Comparison of ENCODE assay signal across 1 cellular context in the genomic region with DNA sequence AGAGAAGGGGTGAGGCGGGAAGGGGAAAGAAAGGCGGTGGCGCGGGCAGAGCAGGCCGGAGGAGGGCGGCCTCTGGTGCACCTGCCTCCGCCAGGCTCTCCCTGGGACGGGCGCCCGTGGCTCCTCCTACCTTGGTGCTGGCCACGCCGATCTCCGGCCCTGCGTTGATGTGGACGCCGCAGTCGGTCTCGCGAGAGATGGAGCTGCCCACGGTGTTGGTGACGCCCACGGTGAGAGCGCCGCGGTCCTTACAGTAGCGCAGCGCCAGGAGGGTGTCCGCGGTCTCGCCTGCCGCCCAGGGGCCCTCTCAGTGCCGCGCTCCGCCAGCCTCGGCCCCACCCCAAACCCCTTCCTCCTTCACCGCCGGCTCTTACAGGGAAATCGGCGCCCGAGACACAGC.
TF ChIP-seq lines count a peak whose summit lies in the region.

No MANE protein-coding gene starts in this region.

TF ChIP-seq in HepG2, 621 proteins besides CTCF, POLR2A, EP300 and RAD21 (continued from another document and continues in another):
- TF ChIP-seq, protein P1, sequence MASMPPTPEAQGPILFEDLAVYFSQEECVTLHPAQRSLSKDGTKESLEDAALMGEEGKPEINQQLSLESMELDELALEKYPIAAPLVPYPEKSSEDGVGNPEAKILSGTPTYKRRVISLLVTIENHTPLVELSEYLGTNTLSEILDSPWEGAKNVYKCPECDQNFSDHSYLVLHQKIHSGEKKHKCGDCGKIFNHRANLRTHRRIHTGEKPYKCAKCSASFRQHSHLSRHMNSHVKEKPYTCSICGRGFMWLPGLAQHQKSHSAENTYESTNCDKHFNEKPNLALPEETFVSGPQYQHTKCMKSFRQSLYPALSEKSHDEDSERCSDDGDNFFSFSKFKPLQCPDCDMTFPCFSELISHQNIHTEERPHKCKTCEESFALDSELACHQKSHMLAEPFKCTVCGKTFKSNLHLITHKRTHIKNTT (CRISPR knock-in tag; IDR thresholded peaks at IDR 0.05): no peak
- TF ChIP-seq ZNF563 (CRISPR knock-in tag; IDR thresholded peaks at IDR 0.05) (no peak), HOXD1 (CRISPR knock-in tag; IDR thresholded peaks at IDR 0.05) (no peak), ZNF138 (CRISPR knock-in tag; IDR thresholded peaks at IDR 0.05; ENCODE audit: low read depth) (no peak), ZFP36 (IDR thresholded peaks at IDR 0.05; ENCODE audit: borderline replicate concordance, low read depth, low read length, partially characterized antibody) (no peak), NR2C2 (CRISPR knock-in tag; IDR thresholded peaks at IDR 0.05; ENCODE audit: borderline replicate concordance) (no peak), ONECUT2 (CRISPR knock-in tag; IDR thresholded peaks at IDR 0.05) (no peak), ZFY (CRISPR knock-in tag; IDR thresholded peaks at IDR 0.05) (peak; percentile 45; the same call in 1 of the 2 replicates), PAWR (CRISPR knock-in tag; IDR thresholded peaks at IDR 0.05; ENCODE audit: borderline replicate concordance) (no peak), GATAD2A (CRISPR knock-in tag; IDR thresholded peaks at IDR 0.05) (0 out of 2 replicates have a peak, but pooled peaks have one; percentile 29), KDM6A (CRISPR knock-in tag; IDR thresholded peaks at IDR 0.05; ENCODE audit: low read depth) (no peak), HNRNPK (IDR thresholded peaks at IDR 0.05; ENCODE audit: low read depth, low read length, poor library complexity, severe bottlenecking) (peak; percentile 89), ZNF761 (CRISPR knock-in tag; conservative IDR thresholded peaks at IDR 0.05) (no peak), ZFP41 (CRISPR knock-in tag; IDR thresholded peaks at IDR 0.05; ENCODE audit: borderline replicate concordance) (no peak), LCORL (IDR thresholded peaks at IDR 0.05) (no peak), LCORL (CRISPR knock-in tag; IDR thresholded peaks at IDR 0.05) (no peak), SAP130 (CRISPR knock-in tag; IDR thresholded peaks at IDR 0.05; ENCODE audit: low read depth) (peak; percentile 53), ZNF207 (IDR thresholded peaks at IDR 0.05; ENCODE audit: borderline replicate concordance) (no peak), STAG1 (CRISPR knock-in tag; IDR thresholded peaks at IDR 0.05) (peak; percentile 50; the same call in 1 of the 2 replicates), SRF (IDR thresholded peaks at IDR 0.05; ENCODE audit: low read depth, low read length) (no peak), MED1 (CRISPR knock-in tag; IDR thresholded peaks at IDR 0.05) (no peak), ZMAT3 (CRISPR knock-in tag; conservative IDR thresholded peaks at IDR 0.05) (no peak), ZNF335 (CRISPR knock-in tag; IDR thresholded peaks at IDR 0.05) (peak; percentile 97), ATF7 (IDR thresholded peaks at IDR 0.05) (no peak), ATF7 (CRISPR knock-in tag; IDR thresholded peaks at IDR 0.05) (no peak), ZNF552 (CRISPR knock-in tag; IDR thresholded peaks at IDR 0.05; ENCODE audit: borderline replicate concordance) (no peak), TAF1 (CRISPR knock-in tag; IDR thresholded peaks at IDR 0.05) (no peak), SUZ12 (IDR thresholded peaks at IDR 0.05; ENCODE audit: low read depth, low read length) (no peak), PCBP2 (optimal IDR thresholded peaks at IDR 0.05; ENCODE audit: low read depth, low read length, poor library complexity, severe bottlenecking) (no peak)
- TF ChIP-seq, protein P2, sequence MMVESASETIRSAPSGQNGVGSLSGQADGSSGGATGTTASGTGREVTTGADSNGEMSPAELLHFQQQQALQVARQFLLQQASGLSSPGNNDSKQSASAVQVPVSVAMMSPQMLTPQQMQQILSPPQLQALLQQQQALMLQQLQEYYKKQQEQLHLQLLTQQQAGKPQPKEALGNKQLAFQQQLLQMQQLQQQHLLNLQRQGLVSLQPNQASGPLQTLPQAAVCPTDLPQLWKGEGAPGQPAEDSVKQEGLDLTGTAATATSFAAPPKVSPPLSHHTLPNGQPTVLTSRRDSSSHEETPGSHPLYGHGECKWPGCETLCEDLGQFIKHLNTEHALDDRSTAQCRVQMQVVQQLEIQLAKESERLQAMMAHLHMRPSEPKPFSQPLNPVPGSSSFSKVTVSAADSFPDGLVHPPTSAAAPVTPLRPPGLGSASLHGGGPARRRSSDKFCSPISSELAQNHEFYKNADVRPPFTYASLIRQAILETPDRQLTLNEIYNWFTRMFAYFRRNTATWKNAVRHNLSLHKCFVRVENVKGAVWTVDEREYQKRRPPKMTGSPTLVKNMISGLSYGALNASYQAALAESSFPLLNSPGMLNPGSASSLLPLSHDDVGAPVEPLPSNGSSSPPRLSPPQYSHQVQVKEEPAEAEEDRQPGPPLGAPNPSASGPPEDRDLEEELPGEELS (CRISPR knock-in tag; IDR thresholded peaks at IDR 0.05): 0 out of 2 replicates have a peak, but pooled peaks have one; percentile 17
- TF ChIP-seq, protein P3, sequence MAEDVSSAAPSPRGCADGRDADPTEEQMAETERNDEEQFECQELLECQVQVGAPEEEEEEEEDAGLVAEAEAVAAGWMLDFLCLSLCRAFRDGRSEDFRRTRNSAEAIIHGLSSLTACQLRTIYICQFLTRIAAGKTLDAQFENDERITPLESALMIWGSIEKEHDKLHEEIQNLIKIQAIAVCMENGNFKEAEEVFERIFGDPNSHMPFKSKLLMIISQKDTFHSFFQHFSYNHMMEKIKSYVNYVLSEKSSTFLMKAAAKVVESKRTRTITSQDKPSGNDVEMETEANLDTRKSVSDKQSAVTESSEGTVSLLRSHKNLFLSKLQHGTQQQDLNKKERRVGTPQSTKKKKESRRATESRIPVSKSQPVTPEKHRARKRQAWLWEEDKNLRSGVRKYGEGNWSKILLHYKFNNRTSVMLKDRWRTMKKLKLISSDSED (CRISPR knock-in tag; IDR thresholded peaks at IDR 0.05): no peak
- TF ChIP-seq, protein P4, sequence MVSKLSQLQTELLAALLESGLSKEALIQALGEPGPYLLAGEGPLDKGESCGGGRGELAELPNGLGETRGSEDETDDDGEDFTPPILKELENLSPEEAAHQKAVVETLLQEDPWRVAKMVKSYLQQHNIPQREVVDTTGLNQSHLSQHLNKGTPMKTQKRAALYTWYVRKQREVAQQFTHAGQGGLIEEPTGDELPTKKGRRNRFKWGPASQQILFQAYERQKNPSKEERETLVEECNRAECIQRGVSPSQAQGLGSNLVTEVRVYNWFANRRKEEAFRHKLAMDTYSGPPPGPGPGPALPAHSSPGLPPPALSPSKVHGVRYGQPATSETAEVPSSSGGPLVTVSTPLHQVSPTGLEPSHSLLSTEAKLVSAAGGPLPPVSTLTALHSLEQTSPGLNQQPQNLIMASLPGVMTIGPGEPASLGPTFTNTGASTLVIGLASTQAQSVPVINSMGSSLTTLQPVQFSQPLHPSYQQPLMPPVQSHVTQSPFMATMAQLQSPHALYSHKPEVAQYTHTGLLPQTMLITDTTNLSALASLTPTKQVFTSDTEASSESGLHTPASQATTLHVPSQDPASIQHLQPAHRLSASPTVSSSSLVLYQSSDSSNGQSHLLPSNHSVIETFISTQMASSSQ (IDR thresholded peaks at IDR 0.05; ENCODE audit: low read depth): no peak
- TF ChIP-seq, protein P4 (CRISPR knock-in tag; IDR thresholded peaks at IDR 0.05; ENCODE audit: borderline replicate concordance): no peak
- TF ChIP-seq, protein P5, sequence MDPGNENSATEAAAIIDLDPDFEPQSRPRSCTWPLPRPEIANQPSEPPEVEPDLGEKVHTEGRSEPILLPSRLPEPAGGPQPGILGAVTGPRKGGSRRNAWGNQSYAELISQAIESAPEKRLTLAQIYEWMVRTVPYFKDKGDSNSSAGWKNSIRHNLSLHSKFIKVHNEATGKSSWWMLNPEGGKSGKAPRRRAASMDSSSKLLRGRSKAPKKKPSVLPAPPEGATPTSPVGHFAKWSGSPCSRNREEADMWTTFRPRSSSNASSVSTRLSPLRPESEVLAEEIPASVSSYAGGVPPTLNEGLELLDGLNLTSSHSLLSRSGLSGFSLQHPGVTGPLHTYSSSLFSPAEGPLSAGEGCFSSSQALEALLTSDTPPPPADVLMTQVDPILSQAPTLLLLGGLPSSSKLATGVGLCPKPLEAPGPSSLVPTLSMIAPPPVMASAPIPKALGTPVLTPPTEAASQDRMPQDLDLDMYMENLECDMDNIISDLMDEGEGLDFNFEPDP (CRISPR knock-in tag; conservative IDR thresholded peaks at IDR 0.05): no peak
- TF ChIP-seq, protein P6, sequence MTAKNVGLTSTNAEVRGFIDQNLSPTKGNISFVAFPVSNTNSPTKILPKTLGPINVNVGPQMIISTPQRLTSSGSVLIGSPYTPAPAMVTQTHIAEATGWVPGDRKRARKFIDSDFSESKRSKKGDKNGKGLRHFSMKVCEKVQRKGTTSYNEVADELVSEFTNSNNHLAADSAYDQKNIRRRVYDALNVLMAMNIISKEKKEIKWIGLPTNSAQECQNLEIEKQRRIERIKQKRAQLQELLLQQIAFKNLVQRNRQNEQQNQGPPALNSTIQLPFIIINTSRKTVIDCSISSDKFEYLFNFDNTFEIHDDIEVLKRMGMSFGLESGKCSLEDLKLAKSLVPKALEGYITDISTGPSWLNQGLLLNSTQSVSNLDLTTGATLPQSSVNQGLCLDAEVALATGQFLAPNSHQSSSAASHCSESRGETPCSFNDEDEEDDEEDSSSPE (CRISPR knock-in tag; IDR thresholded peaks at IDR 0.05): 0 out of 2 replicates have a peak, but pooled peaks have one; percentile 23
- TF ChIP-seq, protein P7, sequence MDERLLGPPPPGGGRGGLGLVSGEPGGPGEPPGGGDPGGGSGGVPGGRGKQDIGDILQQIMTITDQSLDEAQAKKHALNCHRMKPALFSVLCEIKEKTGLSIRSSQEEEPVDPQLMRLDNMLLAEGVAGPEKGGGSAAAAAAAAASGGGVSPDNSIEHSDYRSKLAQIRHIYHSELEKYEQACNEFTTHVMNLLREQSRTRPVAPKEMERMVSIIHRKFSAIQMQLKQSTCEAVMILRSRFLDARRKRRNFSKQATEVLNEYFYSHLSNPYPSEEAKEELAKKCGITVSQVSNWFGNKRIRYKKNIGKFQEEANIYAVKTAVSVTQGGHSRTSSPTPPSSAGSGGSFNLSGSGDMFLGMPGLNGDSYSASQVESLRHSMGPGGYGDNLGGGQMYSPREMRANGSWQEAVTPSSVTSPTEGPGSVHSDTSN (CRISPR knock-in tag; IDR thresholded peaks at IDR 0.05): no peak
- TF ChIP-seq, protein P8, sequence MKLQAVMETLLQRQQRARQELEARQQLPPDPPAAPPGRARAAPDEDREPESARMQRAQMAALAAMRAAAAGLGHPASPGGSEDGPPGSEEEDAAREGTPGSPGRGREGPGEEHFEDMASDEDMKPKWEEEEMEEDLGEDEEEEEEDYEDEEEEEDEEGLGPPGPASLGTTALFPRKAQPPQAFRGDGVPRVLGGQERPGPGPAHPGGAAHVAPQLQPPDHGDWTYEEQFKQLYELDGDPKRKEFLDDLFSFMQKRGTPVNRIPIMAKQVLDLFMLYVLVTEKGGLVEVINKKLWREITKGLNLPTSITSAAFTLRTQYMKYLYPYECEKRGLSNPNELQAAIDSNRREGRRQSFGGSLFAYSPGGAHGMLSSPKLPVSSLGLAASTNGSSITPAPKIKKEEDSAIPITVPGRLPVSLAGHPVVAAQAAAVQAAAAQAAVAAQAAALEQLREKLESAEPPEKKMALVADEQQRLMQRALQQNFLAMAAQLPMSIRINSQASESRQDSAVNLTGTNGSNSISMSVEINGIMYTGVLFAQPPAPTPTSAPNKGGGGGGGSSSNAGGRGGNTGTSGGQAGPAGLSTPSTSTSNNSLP (IDR thresholded peaks at IDR 0.05; ENCODE audit: low read depth, low read length): no peak
- TF ChIP-seq, protein P9, sequence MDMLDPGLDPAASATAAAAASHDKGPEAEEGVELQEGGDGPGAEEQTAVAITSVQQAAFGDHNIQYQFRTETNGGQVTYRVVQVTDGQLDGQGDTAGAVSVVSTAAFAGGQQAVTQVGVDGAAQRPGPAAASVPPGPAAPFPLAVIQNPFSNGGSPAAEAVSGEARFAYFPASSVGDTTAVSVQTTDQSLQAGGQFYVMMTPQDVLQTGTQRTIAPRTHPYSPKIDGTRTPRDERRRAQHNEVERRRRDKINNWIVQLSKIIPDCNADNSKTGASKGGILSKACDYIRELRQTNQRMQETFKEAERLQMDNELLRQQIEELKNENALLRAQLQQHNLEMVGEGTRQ (IDR thresholded peaks at IDR 0.05; ENCODE audit: low read depth, low read length): no peak
- TF ChIP-seq, protein P9 (CRISPR knock-in tag; IDR thresholded peaks at IDR 0.05; ENCODE audit: borderline replicate concordance): no peak
- TF ChIP-seq, protein P10, sequence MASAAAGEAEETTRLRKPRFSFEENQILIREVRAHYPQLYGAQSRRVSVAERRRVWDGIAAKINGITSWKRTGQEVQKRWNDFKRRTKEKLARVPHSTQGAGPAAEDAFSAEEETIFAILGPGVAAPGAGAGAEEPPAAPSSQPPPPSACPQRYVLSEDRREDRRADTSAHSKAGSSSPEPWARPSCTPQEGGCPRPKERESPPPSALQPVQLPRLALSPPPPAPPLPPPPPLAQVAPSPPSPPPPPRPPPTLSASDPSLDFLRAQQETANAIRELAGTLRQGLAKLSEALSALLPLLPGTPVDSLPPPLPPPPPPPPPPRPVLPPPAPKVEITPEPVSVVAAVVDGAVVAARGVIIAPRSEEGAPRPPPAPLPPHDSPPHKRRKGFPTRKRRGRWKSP (CRISPR knock-in tag; IDR thresholded peaks at IDR 0.05): peak; percentile 55; the same call in 1 of the 2 replicates
- TF ChIP-seq, protein P11, sequence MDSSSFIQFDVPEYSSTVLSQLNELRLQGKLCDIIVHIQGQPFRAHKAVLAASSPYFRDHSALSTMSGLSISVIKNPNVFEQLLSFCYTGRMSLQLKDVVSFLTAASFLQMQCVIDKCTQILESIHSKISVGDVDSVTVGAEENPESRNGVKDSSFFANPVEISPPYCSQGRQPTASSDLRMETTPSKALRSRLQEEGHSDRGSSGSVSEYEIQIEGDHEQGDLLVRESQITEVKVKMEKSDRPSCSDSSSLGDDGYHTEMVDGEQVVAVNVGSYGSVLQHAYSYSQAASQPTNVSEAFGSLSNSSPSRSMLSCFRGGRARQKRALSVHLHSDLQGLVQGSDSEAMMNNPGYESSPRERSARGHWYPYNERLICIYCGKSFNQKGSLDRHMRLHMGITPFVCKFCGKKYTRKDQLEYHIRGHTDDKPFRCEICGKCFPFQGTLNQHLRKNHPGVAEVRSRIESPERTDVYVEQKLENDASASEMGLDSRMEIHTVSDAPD (CRISPR knock-in tag; IDR thresholded peaks at IDR 0.05): no peak
